In genomic region chr16:3266873-3267537, GRCh38 we compare ENCODE assay signal across 8 cellular contexts. TPM values are rescaled to one million over a fixed set of nuclear protein-coding genes. Genes with fewer than 3 reads are reported as not detected.
A peak's percentile ranks its signal among the peaks of the same experiment; 100 is the strongest.
DNase-seq lines count a peak whose midpoint lies in the region; ATAC-seq and TF ChIP-seq lines count a peak whose summit lies in the region.

No MANE protein-coding gene starts in this region.

- no peaks in the 10 kb centered on the region for H3K27me3 ChIP-seq in IMR-90 (ENCODE audit: control insufficient read depth, insufficient read depth, low read length)

- TF ChIP-seq CTCF in IMR-90 (conservative IDR thresholded peaks at IDR 0.05; ENCODE audit: low read depth, low read length) (peak; percentile 48), omental fat pad (IDR thresholded peaks at IDR 0.05) (no peak)

- H3K4me2 ChIP-seq in IMR-90 (ENCODE audit: low read depth, low read length), result no peak overlapping the region

- no peak overlapping the region for H4K8ac ChIP-seq in IMR-90 (ENCODE audit: low read depth in 2 of 2, low read length in 2 of 2)

- H3K4me3 ChIP-seq in IMR-90 (ENCODE audit: insufficient read depth, low read depth, low read length), result no peak overlapping the region

- no peaks in the 10 kb centered on the region; the same call in 1 of the 2 replicates for H3K9me1 ChIP-seq in IMR-90 (ENCODE audit: insufficient read depth, low read length)

- no peaks in the 10 kb centered on the region for H4K20me1 ChIP-seq in IMR-90 (ENCODE audit: insufficient read depth, low read length)

- no peak overlapping the region for H3K4ac ChIP-seq in IMR-90 (ENCODE audit: low read depth, low read length)

- BruUV-seq in IMR-90 (replicated peaks; lab: Mats Ljungman, UMichigan), result no TSS peak

- H3K56ac ChIP-seq in IMR-90 (ENCODE audit: extremely low read depth, insufficient read depth, low read length), result no peak overlapping the region

- H3K36me3 ChIP-seq in IMR-90 (ENCODE audit: control insufficient read depth, insufficient read depth, low read length), result no peaks in the 10 kb centered on the region

- H4K91ac ChIP-seq in IMR-90 (ENCODE audit: insufficient read depth, low read depth, low read length), result no peak overlapping the region

- no peak overlapping the region for H3K18ac ChIP-seq in IMR-90 (ENCODE audit: low read depth, low read length)

- H2BK15ac ChIP-seq in IMR-90 (ENCODE audit: low read depth, low read length), result no peak overlapping the region

- peak; percentile 14 for DNase-seq in DMS 273 treated with DMSO at 0.1 percent for 48 hours (lab: John Stamatoyannopoulos, UW)
- peak; percentile 35 for DNase-seq in IMR-90
- DNase-seq in SW480 (ENCODE audit: low spot score), result peak; percentile 62
- DNase-seq in hepatic stellate cell (ENCODE audit: low spot score), result peak; percentile 43
- no peak for DNase-seq in stimulated activated CD4-positive, alpha-beta T cell treated with anti-CD3 and anti-CD28 coated beads, Interleukin-4, amount 100 ng/mL, for 1 hour
- DNase-seq in NCI-H2029 treated with DMSO at 0.1 percent for 48 hours (lab: John Stamatoyannopoulos, UW), result no peak
- no peak for DNase-seq in omental fat pad (ENCODE audit: low spot score)

- 0 out of 2 replicates have a peak, but pooled peaks cover 2% of the 10 kb centered on the region for H3K4me1 ChIP-seq in IMR-90 (ENCODE audit: control insufficient read depth, insufficient read depth, low read length)

- intact Hi-C loops in IMR-90 (cut with micrococcal nuclease), result no loop called here

- H3K9ac ChIP-seq in IMR-90 (ENCODE audit: low read depth, low read length), result no peak overlapping the region

- POLR2A ChIA-PET in IMR-90 (lab: Charles Lee; ENCODE audit: unreplicated experiment), result no interaction called here

- no peak overlapping the region for H2AFZ ChIP-seq in IMR-90 (replicated peaks; ENCODE audit: low read length, poor library complexity)

- H2AK9ac ChIP-seq in IMR-90 (replicated peaks; ENCODE audit: low read depth, low read length, poor library complexity), result no peak overlapping the region

- CTCF ChIA-PET in IMR-90 (lab: Yijun Ruan, JAX), result interaction anchor here (0.6 to 1.0 kb wide), 3 partner anchors 10 to 61 kb away, joined by 3 read pairs; no protein-coding TSS in a partner anchor

- no peak overlapping the region for H2AK5ac ChIP-seq in IMR-90 (ENCODE audit: low read depth, low read length)

- H2BK20ac ChIP-seq in IMR-90 (ENCODE audit: low read depth, low read length), result no peak overlapping the region

- in situ Hi-C loops in IMR-90 (cut with MboI; ENCODE audit: low sequenced_read_pairs), result no loop called here

- H3K27ac ChIP-seq in IMR-90 (ENCODE audit: insufficient read depth, low read length), result no peak overlapping the region

- TF ChIP-seq RAD21 in IMR-90 (IDR thresholded peaks at IDR 0.05; ENCODE audit: low read length), result peak; percentile 37

- no peak overlapping the region for H3K14ac ChIP-seq in IMR-90 (replicated peaks; ENCODE audit: low read depth, low read length)

- H2BK120ac ChIP-seq in IMR-90 (ENCODE audit: low read depth, low read length), result no peak overlapping the region

- no CpG with 5 or more reads among the region's 5 CpGs for WGBS in IMR-90 (ENCODE audit: extremely low coverage in 2 of 2, insufficient read length in 1 of 2), 2 experiments

- no peak overlapping the region for H4K5ac ChIP-seq in IMR-90 (ENCODE audit: low read depth, low read length)

- H2BK5ac ChIP-seq in IMR-90 (ENCODE audit: low read depth, low read length, poor library complexity, severe bottlenecking), result no peak overlapping the region

- no peaks in the 10 kb centered on the region for H3K9me3 ChIP-seq in IMR-90 (ENCODE audit: control insufficient read depth, insufficient read depth, low read length)

- H3K79me1 ChIP-seq in IMR-90 (ENCODE audit: low read depth in 1 of 2, low read length in 2 of 2), result peaks cover 0 to 5% of the 10 kb centered on the region in 2 experiments; a peak in 2 of 4 replicates

- no peak for TF ChIP-seq POLR2A in IMR-90 (IDR thresholded peaks at IDR 0.05; ENCODE audit: low read depth, low read length)

- no peak overlapping the region for H3K23ac ChIP-seq in IMR-90 (ENCODE audit: low read depth, low read length)

- ATAC-seq in IMR-90 (ENCODE audit: low read depth) (no peak), GM21717 (IDR thresholded peaks at IDR 0.05; ENCODE audit: unreplicated experiment) (no peak), omental fat pad (ENCODE audit: low FRiP score) (no peak)

- dilution Hi-C loops in IMR-90 (cut with HindIII; ENCODE audit: low sequenced_read_pairs, unreplicated experiment), result no loop called here

TF ChIP-seq in IMR-90, 13 proteins besides CTCF, POLR2A, EP300 and RAD21:
- TF ChIP-seq RFX5 (IDR thresholded peaks at IDR 0.05; ENCODE audit: low read depth, low read length) (no peak), SMC3 (IDR thresholded peaks at IDR 0.05; ENCODE audit: low read depth, low read length) (0 out of 2 replicates have a peak, but pooled peaks have one; percentile 14)

RNA-seq across cellular contexts. Expression of gene MEFV, which starts 10.6 kb away (rescaled TPM):
- total RNA-seq in IMR-90 (2012; rRNA removed), result not detected in 2 replicates
- polyA plus RNA-seq in IMR-90 (2012; rRNA removed), result not detected in 2 replicates
- not detected in 2 replicates for polyA plus RNA-seq in IMR-90 (2012; cell fraction: cytosol; rRNA removed)
- 0.02 and 0.10 TPM in 2 replicates for polyA plus RNA-seq in IMR-90 (2012; cell fraction: nucleus; rRNA removed; ENCODE audit: low replicate concordance)
- total RNA-seq in omental fat pad, result 10 to 100 TPM in 1 of 4 donors, 1 to 10 TPM in 3; 2.7 to 25.4 (median 4.2) TPM

RNA-seq across cellular contexts. Expression of gene ZNF263, which starts 16.3 kb away (rescaled TPM):
- total RNA-seq in IMR-90 (2012; rRNA removed), result 36.1 and 40.3 TPM in 2 replicates
- 17.1 and 20.8 TPM in 2 replicates for polyA plus RNA-seq in IMR-90 (2012; rRNA removed)
- 10.9 and 21.7 TPM in 2 replicates for polyA plus RNA-seq in IMR-90 (2012; cell fraction: cytosol; rRNA removed)
- polyA plus RNA-seq in IMR-90 (2012; cell fraction: nucleus; rRNA removed; ENCODE audit: low replicate concordance), result 26.5 and 46.6 TPM in 2 replicates
- 10 to 100 TPM; 23.3 to 66.7 (median 36.2) TPM for total RNA-seq in omental fat pad

RNA-seq across cellular contexts. Expression of gene ZNF200, which starts 32.0 kb away (rescaled TPM):
- total RNA-seq in IMR-90 (2012; rRNA removed) (7.5 and 8.3 TPM in 2 replicates), omental fat pad (10 to 100 TPM in 2 of 4 donors, 1 to 10 TPM in 2; 4.3 to 12.6 (median 8.7) TPM)
- 2.8 and 3.7 TPM in 2 replicates for polyA plus RNA-seq in IMR-90 (2012; rRNA removed)
- 1.3 and 1.5 TPM in 2 replicates for polyA plus RNA-seq in IMR-90 (2012; cell fraction: cytosol; rRNA removed)
- 3.0 and 5.3 TPM in 2 replicates for polyA plus RNA-seq in IMR-90 (2012; cell fraction: nucleus; rRNA removed; ENCODE audit: low replicate concordance)

RNA-seq across cellular contexts. Expression of gene TIGD7, which starts 38.2 kb away (rescaled TPM):
- 2.7 and 3.9 TPM in 2 replicates for total RNA-seq in IMR-90 (2012; rRNA removed)
- 2.1 and 2.5 TPM in 2 replicates for polyA plus RNA-seq in IMR-90 (2012; rRNA removed)
- 0.73 and 1.1 TPM in 2 replicates for polyA plus RNA-seq in IMR-90 (2012; cell fraction: cytosol; rRNA removed)
- 0.71 and 4.9 TPM in 2 replicates for polyA plus RNA-seq in IMR-90 (2012; cell fraction: nucleus; rRNA removed; ENCODE audit: low replicate concordance)
- total RNA-seq in omental fat pad, result 1 to 10 TPM; 3.3 to 8.8 (median 5.3) TPM

RNA-seq across cellular contexts. Expression of gene ZNF75A, which starts 38.3 kb away (rescaled TPM):
- total RNA-seq in IMR-90 (2012; rRNA removed) (15.4 and 17.8 TPM in 2 replicates), omental fat pad (10 to 100 TPM; 13.2 to 30.1 (median 20.4) TPM)
- polyA plus RNA-seq in IMR-90 (2012; rRNA removed), result 9.2 and 14.6 TPM in 2 replicates
- polyA plus RNA-seq in IMR-90 (2012; cell fraction: cytosol; rRNA removed), result 2.7 and 3.8 TPM in 2 replicates
- 9.9 and 55.2 TPM in 2 replicates for polyA plus RNA-seq in IMR-90 (2012; cell fraction: nucleus; rRNA removed; ENCODE audit: low replicate concordance)

Comparison
In these comparisons a context has a peak if more than half of its experiments do, and no peak if none do; other contexts are left out.
1. DNase-seq: peak in DMS 273 treated with DMSO at 0.1 percent for 48 hours (single experiment), IMR-90 (single experiment), SW480 (single experiment) and hepatic stellate cell (single experiment); none in stimulated activated CD4-positive, alpha-beta T cell treated with anti-CD3 and anti-CD28 coated beads, Interleukin-4, amount 100 ng/mL, for 1 hour (single experiment), NCI-H2029 treated with DMSO at 0.1 percent for 48 hours (single experiment) and omental fat pad (single experiment).